ENCODE assay signal across 9 cellular contexts in the genomic region with DNA sequence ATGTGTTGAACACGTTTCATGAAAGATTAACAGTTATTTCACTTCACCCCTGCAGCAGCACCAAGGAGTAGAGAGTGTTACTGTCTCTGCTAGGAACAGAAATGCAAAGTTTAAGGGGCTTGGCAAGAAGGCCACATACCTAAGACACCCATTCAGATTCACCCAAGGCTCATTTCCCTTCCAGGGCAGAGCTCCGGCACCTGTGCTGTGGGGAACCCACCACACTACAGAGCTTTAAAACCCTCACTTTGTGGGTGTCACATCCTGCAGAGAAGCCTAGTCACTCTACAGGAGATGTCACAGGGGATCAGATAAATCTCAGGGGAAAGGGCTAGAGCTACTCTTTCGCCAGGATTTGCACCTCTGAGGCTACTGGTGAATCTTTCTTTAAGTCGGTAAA.
DNase-seq lines count a peak whose midpoint lies in the region; ATAC-seq and TF ChIP-seq lines count a peak whose summit lies in the region.
"Had no signal": no experiment of that assay in that cellular context is flagged by ENCODE, and none has a peak within 500 bp of the region (broad histone marks: within the 10 kb centered on the region; RNA-seq: fewer than 3 reads in every experiment).

No MANE protein-coding gene starts in this region.

- no peaks in the 10 kb centered on the region for H3K36me3 Mint-ChIP-seq in activated T-cell treated with anti-CD3 and anti-CD28 coated beads, Interleukin-2, amount 50 U/mL, for 24 hours (ENCODE audit: low read depth)
- H3K36me3 Mint-ChIP-seq in activated T-helper 17 cell treated with anti-CD3 and anti-CD28 coated beads, Interleukin-2, amount 50 U/mL, for 72 hours (ENCODE audit: low read depth) = no peaks in the 10 kb centered on the region
- peaks cover 2% of the 10 kb centered on the region for H3K36me3 Mint-ChIP-seq in activated T-helper 2 cell treated with anti-CD3 and anti-CD28 coated beads, Interferon-gamma antibody, Interleukin-2, Interleukin-4, amounts not matched to agents 10 μg/mL and 5 μg/mL and 100 μg/mL, durations not matched to agents 14 hours and 24 hours and 36 hours (ENCODE audit: low read depth)
- no peaks in the 10 kb centered on the region for H3K36me3 Mint-ChIP-seq in Calu3 (ENCODE audit: insufficient read depth, unreplicated experiment)

- no peak for TF ChIP-seq CTCF in Calu3 (IDR thresholded peaks at IDR 0.05; ENCODE audit: unreplicated experiment)

- H3K4me3 Mint-ChIP-seq in activated T-cell treated with anti-CD3 and anti-CD28 coated beads, Interleukin-2, amount 50 U/mL, for 24 hours = no peak overlapping the region
- H3K4me3 Mint-ChIP-seq in activated T-helper 17 cell treated with anti-CD3 and anti-CD28 coated beads, Interleukin-2, amount 50 U/mL, for 72 hours = peak overlapping the region; percentile 6
- H3K4me3 Mint-ChIP-seq in activated T-helper 2 cell treated with anti-CD3 and anti-CD28 coated beads, Interferon-gamma antibody, Interleukin-2, Interleukin-4, amounts not matched to agents 10 μg/mL and 5 μg/mL and 100 μg/mL, durations not matched to agents 14 hours and 24 hours and 36 hours (ENCODE audit: low read depth) = no peak overlapping the region
- no peak overlapping the region for H3K4me3 Mint-ChIP-seq in Calu3 (ENCODE audit: low read depth, unreplicated experiment)

- no TSS peak for BruUV-seq in Calu3 (replicated peaks; lab: Mats Ljungman, UMichigan)

- ATAC-seq in HG03159 (IDR thresholded peaks at IDR 0.05; ENCODE audit: unreplicated experiment) (peak; percentile 62), HG03342 (IDR thresholded peaks at IDR 0.05; ENCODE audit: unreplicated experiment) (no peak)
- ATAC-seq in activated T-helper 17 cell treated with anti-CD3 and anti-CD28 coated beads, Interleukin-2, amount 50 U/mL, for 72 hours (replicated peaks) = peak; percentile 73

- CTCF ChIA-PET in Calu3 (lab: Charles Lee) = no interaction called here

- peaks cover 36% of the 10 kb centered on the region for H3K4me1 Mint-ChIP-seq in activated T-cell treated with anti-CD3 and anti-CD28 coated beads, Interleukin-2, amount 50 U/mL, for 24 hours (ENCODE audit: low read depth)
- H3K4me1 Mint-ChIP-seq in activated T-helper 17 cell treated with anti-CD3 and anti-CD28 coated beads, Interleukin-2, amount 50 U/mL, for 72 hours = peaks cover 8% of the 10 kb centered on the region
- H3K4me1 Mint-ChIP-seq in activated T-helper 2 cell treated with anti-CD3 and anti-CD28 coated beads, Interferon-gamma antibody, Interleukin-2, Interleukin-4, amounts not matched to agents 10 μg/mL and 5 μg/mL and 100 μg/mL, durations not matched to agents 14 hours and 24 hours and 36 hours (ENCODE audit: low read depth) = peaks cover 28% of the 10 kb centered on the region
- H3K4me1 Mint-ChIP-seq in Calu3 (ENCODE audit: low read depth, unreplicated experiment) = peaks cover 23% of the 10 kb centered on the region

- peak overlapping the region; percentile 5 for H3K27ac Mint-ChIP-seq in activated T-cell treated with anti-CD3 and anti-CD28 coated beads, Interleukin-2, amount 50 U/mL, for 24 hours
- peak overlapping the region; percentile 65 for H3K27ac Mint-ChIP-seq in activated T-helper 17 cell treated with anti-CD3 and anti-CD28 coated beads, Interleukin-2, amount 50 U/mL, for 72 hours
- no peak overlapping the region for H3K27ac Mint-ChIP-seq in activated T-helper 2 cell treated with anti-CD3 and anti-CD28 coated beads, Interferon-gamma antibody, Interleukin-2, Interleukin-4, amounts not matched to agents 10 μg/mL and 5 μg/mL and 100 μg/mL, durations not matched to agents 14 hours and 24 hours and 36 hours
- no peak overlapping the region for H3K27ac Mint-ChIP-seq in Calu3 (ENCODE audit: unreplicated experiment)

- H3K27me3 Mint-ChIP-seq in activated T-cell treated with anti-CD3 and anti-CD28 coated beads, Interleukin-2, amount 50 U/mL, for 24 hours = no peaks in the 10 kb centered on the region
- no peaks in the 10 kb centered on the region for H3K27me3 Mint-ChIP-seq in activated T-helper 17 cell treated with anti-CD3 and anti-CD28 coated beads, Interleukin-2, amount 50 U/mL, for 72 hours
- no peaks in the 10 kb centered on the region for H3K27me3 Mint-ChIP-seq in activated T-helper 2 cell treated with anti-CD3 and anti-CD28 coated beads, Interferon-gamma antibody, Interleukin-2, Interleukin-4, amounts not matched to agents 10 μg/mL and 5 μg/mL and 100 μg/mL, durations not matched to agents 14 hours and 24 hours and 36 hours (ENCODE audit: low read depth)
- no peaks in the 10 kb centered on the region for H3K27me3 Mint-ChIP-seq in Calu3 (ENCODE audit: unreplicated experiment)

- H3K9me3 Mint-ChIP-seq in activated T-cell treated with anti-CD3 and anti-CD28 coated beads, Interleukin-2, amount 50 U/mL, for 24 hours = no peaks in the 10 kb centered on the region
- H3K9me3 Mint-ChIP-seq in activated T-helper 17 cell treated with anti-CD3 and anti-CD28 coated beads, Interleukin-2, amount 50 U/mL, for 72 hours = no peaks in the 10 kb centered on the region
- no peaks in the 10 kb centered on the region for H3K9me3 Mint-ChIP-seq in activated T-helper 2 cell treated with anti-CD3 and anti-CD28 coated beads, Interferon-gamma antibody, Interleukin-2, Interleukin-4, amounts not matched to agents 10 μg/mL and 5 μg/mL and 100 μg/mL, durations not matched to agents 14 hours and 24 hours and 36 hours
- H3K9me3 Mint-ChIP-seq in Calu3 (ENCODE audit: low read depth, unreplicated experiment) = no peaks in the 10 kb centered on the region

- intact Hi-C loops in activated T-helper 2 cell treated with anti-CD3 and anti-CD28 coated beads, Interferon-gamma antibody, Interleukin-2, Interleukin-4, amounts not matched to agents 10 μg/mL and 5 μg/mL and 100 μg/mL, durations not matched to agents 14 hours and 24 hours and 36 hours (cut with micrococcal nuclease) = no loop called here
- intact Hi-C loops in Calu3 (cut with micrococcal nuclease; ENCODE audit: unreplicated experiment) = no loop called here

- DNase-seq in activated T-cell treated with anti-CD3 and anti-CD28 coated beads, Interleukin-2, amount 50 U/mL, for 24 hours = no peak
- no peak for DNase-seq in activated T-cell treated with anti-CD3 and anti-CD28 coated beads, Interleukin-2, amount 50 U/mL, for 48 hours
- DNase-seq in stimulated activated CD8-positive, alpha-beta memory T cell treated with anti-CD3 and anti-CD28 coated beads, Interleukin-7, amount 100 ng/mL, for 4 hours (ENCODE audit: low read depth in 2 of 2) = peak; percentile 33 to 41
- no peak for DNase-seq in activated T-helper 2 cell treated with anti-CD3 and anti-CD28 coated beads, Interferon-gamma antibody, Interleukin-2, Interleukin-4, amounts not matched to agents 10 μg/mL and 5 μg/mL and 100 μg/mL, durations not matched to agents 14 hours and 24 hours and 36 hours (ENCODE audit: low spot score)
- no peak for DNase-seq in Calu3
- DNase-seq: glutamatergic neuron had no signal

Comparison
In these comparisons a context has a peak if more than half of its experiments do, and no peak if none do; other contexts are left out.
1. DNase-seq: peak in stimulated activated CD8-positive, alpha-beta memory T cell treated with anti-CD3 and anti-CD28 coated beads, Interleukin-7, amount 100 ng/mL, for 4 hours (2 of 2); none in activated T-cell treated with anti-CD3 and anti-CD28 coated beads, Interleukin-2, amount 50 U/mL, for 24 hours (single experiment), activated T-cell treated with anti-CD3 and anti-CD28 coated beads, Interleukin-2, amount 50 U/mL, for 48 hours (0 of 2), activated T-helper 2 cell treated with anti-CD3 and anti-CD28 coated beads, Interferon-gamma antibody, Interleukin-2, Interleukin-4, amounts not matched to agents 10 μg/mL and 5 μg/mL and 100 μg/mL, durations not matched to agents 14 hours and 24 hours and 36 hours (single experiment) and Calu3 (single experiment).
2. H3K27ac Mint-ChIP-seq: peak in activated T-cell treated with anti-CD3 and anti-CD28 coated beads, Interleukin-2, amount 50 U/mL, for 24 hours (single experiment) and activated T-helper 17 cell treated with anti-CD3 and anti-CD28 coated beads, Interleukin-2, amount 50 U/mL, for 72 hours (single experiment); none in activated T-helper 2 cell treated with anti-CD3 and anti-CD28 coated beads, Interferon-gamma antibody, Interleukin-2, Interleukin-4, amounts not matched to agents 10 μg/mL and 5 μg/mL and 100 μg/mL, durations not matched to agents 14 hours and 24 hours and 36 hours (single experiment) and Calu3 (single experiment).